Comparison of ENCODE assay signal across 1 cellular context in the genomic region with DNA sequence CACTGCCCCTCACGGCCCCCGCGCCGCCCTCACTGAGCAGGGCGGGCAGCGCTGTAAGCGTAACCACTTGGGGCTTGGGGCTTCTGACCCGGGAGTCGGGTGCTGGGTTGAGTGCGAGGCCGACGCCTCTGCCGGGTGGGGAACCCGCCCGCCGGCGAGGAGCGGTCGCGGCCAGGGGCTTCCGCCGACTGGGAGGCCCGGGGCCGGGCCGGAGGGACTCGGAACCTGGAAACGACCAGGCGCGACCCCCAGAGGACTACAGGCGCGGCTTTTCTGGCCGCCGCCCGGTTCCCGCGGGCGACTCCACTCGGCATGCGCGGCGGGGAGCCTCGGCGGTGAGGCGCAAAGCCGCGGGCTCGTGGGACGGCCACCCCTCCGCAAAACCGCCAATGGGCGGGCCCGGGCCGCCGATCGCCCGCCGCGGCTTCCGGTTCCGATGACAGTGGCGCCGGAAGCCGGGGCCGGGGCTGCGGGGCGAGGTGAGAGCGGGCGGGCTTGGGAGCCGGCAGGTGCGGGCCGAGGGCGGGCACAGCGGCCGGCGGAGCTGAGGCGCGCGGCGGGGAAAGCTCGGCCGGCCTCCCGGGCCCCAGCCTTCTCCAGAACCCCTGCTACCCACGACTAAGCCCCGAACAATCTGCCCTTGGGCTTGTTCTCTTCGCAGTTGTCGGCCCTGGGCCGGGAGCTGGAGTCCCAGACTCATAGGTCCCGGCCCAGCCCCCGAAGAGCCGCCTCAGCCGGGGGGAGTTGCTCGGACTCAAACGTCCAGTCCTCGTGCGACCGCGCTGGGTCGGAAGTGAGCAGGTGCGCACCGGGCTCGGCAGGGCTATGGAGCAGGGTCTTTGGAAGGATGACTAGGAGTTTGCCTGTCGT.
TF ChIP-seq lines count a peak whose summit lies in the region.

A gene with protein sequence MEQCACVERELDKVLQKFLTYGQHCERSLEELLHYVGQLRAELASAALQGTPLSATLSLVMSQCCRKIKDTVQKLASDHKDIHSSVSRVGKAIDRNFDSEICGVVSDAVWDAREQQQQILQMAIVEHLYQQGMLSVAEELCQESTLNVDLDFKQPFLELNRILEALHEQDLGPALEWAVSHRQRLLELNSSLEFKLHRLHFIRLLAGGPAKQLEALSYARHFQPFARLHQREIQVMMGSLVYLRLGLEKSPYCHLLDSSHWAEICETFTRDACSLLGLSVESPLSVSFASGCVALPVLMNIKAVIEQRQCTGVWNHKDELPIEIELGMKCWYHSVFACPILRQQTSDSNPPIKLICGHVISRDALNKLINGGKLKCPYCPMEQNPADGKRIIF (plus strand): TSS at position 439 of the 870 bp plus-strand sequence. CDS start 7,106 bp downstream, outside the sequence.

TF ChIP-seq in GM12878, 131 proteins besides CTCF, POLR2A, EP300 and RAD21 (continued from another document and continues in another):
- TF ChIP-seq, protein P1, sequence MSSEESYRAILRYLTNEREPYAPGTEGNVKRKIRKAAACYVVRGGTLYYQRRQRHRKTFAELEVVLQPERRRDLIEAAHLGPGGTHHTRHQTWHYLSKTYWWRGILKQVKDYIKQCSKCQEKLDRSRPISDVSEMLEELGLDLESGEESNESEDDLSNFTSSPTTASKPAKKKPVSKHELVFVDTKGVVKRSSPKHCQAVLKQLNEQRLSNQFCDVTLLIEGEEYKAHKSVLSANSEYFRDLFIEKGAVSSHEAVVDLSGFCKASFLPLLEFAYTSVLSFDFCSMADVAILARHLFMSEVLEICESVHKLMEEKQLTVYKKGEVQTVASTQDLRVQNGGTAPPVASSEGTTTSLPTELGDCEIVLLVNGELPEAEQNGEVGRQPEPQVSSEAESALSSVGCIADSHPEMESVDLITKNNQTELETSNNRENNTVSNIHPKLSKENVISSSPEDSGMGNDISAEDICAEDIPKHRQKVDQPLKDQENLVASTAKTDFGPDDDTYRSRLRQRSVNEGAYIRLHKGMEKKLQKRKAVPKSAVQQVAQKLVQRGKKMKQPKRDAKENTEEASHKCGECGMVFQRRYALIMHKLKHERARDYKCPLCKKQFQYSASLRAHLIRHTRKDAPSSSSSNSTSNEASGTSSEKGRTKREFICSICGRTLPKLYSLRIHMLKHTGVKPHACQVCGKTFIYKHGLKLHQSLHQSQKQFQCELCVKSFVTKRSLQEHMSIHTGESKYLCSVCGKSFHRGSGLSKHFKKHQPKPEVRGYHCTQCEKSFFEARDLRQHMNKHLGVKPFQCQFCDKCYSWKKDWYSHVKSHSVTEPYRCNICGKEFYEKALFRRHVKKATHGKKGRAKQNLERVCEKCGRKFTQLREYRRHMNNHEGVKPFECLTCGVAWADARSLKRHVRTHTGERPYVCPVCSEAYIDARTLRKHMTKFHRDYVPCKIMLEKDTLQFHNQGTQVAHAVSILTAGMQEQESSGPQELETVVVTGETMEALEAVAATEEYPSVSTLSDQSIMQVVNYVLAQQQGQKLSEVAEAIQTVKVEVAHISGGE (CRISPR knock-in tag; IDR thresholded peaks at IDR 0.05) = no peak
- TF ChIP-seq IRF4 (IDR thresholded peaks at IDR 0.05; ENCODE audit: low read depth, low read length) (no peak), FOXK2 (IDR thresholded peaks at IDR 0.05) (peak; percentile 93), CBFB (IDR thresholded peaks at IDR 0.05; ENCODE audit: low read depth) (no peak), YY1 (IDR thresholded peaks at IDR 0.05; ENCODE audit: low read depth, low read length) (0 out of 2 replicates have a peak, but pooled peaks have one; percentile 10), KAT2A (conservative IDR thresholded peaks at IDR 0.05; ENCODE audit: control insufficient read depth, low read depth, low read length) (no peak), NR2F1 (conservative IDR thresholded peaks at IDR 0.05) (peak; percentile 78), RUNX3 (IDR thresholded peaks at IDR 0.05; ENCODE audit: low read length) (peak; percentile 84), KDM1A (IDR thresholded peaks at IDR 0.05; ENCODE audit: borderline replicate concordance) (no peak), EGR1 (IDR thresholded peaks at IDR 0.05; ENCODE audit: borderline replicate concordance in 1 of 2, low read depth in 2 of 2, low read length in 2 of 2) (peak in 1 of 2 experiments; percentile 35; a peak in 1 of 3 replicates), RBBP5 (conservative IDR thresholded peaks at IDR 0.05) (no peak), MXI1 (IDR thresholded peaks at IDR 0.05; ENCODE audit: low read depth, low read length) (no peak; the same call in 1 of the 2 replicates), PML (IDR thresholded peaks at IDR 0.05; ENCODE audit: low read length) (peak; percentile 69; the same call in 1 of the 2 replicates), HDAC2 (IDR thresholded peaks at IDR 0.05) (no peak), ZNF217 (IDR thresholded peaks at IDR 0.05) (peak; percentile 81), HDAC6 (IDR thresholded peaks at IDR 0.05; ENCODE audit: unreplicated experiment) (no peak), ASH2L (IDR thresholded peaks at IDR 0.05; ENCODE audit: borderline replicate concordance, low read depth) (no peak), ESRRA (IDR thresholded peaks at IDR 0.05; ENCODE audit: low read length) (no peak), SMARCA5 (IDR thresholded peaks at IDR 0.05) (peak; percentile 65), TCF3 (IDR thresholded peaks at IDR 0.05; ENCODE audit: borderline replicate concordance, insufficient read depth, low read depth, low read length) (no peak), PAX5 (IDR thresholded peaks at IDR 0.05; ENCODE audit: borderline replicate concordance, low read depth, low read length) (no peak), NFIC (IDR thresholded peaks at IDR 0.05; ENCODE audit: low read depth, low read length) (no peak), SREBF2 (IDR thresholded peaks at IDR 0.05; ENCODE audit: low read length) (no peak)
- TF ChIP-seq, protein P2, sequence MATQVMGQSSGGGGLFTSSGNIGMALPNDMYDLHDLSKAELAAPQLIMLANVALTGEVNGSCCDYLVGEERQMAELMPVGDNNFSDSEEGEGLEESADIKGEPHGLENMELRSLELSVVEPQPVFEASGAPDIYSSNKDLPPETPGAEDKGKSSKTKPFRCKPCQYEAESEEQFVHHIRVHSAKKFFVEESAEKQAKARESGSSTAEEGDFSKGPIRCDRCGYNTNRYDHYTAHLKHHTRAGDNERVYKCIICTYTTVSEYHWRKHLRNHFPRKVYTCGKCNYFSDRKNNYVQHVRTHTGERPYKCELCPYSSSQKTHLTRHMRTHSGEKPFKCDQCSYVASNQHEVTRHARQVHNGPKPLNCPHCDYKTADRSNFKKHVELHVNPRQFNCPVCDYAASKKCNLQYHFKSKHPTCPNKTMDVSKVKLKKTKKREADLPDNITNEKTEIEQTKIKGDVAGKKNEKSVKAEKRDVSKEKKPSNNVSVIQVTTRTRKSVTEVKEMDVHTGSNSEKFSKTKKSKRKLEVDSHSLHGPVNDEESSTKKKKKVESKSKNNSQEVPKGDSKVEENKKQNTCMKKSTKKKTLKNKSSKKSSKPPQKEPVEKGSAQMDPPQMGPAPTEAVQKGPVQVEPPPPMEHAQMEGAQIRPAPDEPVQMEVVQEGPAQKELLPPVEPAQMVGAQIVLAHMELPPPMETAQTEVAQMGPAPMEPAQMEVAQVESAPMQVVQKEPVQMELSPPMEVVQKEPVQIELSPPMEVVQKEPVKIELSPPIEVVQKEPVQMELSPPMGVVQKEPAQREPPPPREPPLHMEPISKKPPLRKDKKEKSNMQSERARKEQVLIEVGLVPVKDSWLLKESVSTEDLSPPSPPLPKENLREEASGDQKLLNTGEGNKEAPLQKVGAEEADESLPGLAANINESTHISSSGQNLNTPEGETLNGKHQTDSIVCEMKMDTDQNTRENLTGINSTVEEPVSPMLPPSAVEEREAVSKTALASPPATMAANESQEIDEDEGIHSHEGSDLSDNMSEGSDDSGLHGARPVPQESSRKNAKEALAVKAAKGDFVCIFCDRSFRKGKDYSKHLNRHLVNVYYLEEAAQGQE (IDR thresholded peaks at IDR 0.05; ENCODE audit: low read depth, low read length) = no peak; the same call in 1 of the 2 replicates
- TF ChIP-seq, protein P3, sequence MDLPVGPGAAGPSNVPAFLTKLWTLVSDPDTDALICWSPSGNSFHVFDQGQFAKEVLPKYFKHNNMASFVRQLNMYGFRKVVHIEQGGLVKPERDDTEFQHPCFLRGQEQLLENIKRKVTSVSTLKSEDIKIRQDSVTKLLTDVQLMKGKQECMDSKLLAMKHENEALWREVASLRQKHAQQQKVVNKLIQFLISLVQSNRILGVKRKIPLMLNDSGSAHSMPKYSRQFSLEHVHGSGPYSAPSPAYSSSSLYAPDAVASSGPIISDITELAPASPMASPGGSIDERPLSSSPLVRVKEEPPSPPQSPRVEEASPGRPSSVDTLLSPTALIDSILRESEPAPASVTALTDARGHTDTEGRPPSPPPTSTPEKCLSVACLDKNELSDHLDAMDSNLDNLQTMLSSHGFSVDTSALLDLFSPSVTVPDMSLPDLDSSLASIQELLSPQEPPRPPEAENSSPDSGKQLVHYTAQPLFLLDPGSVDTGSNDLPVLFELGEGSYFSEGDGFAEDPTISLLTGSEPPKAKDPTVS (IDR thresholded peaks at IDR 0.05; ENCODE audit: low read depth, low read length) = no peak
- TF ChIP-seq, protein P4, sequence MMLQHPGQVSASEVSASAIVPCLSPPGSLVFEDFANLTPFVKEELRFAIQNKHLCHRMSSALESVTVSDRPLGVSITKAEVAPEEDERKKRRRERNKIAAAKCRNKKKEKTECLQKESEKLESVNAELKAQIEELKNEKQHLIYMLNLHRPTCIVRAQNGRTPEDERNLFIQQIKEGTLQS (IDR thresholded peaks at IDR 0.05; ENCODE audit: borderline replicate concordance, extremely low read depth, low read depth, low read length) = no peak
- TF ChIP-seq, protein P5, sequence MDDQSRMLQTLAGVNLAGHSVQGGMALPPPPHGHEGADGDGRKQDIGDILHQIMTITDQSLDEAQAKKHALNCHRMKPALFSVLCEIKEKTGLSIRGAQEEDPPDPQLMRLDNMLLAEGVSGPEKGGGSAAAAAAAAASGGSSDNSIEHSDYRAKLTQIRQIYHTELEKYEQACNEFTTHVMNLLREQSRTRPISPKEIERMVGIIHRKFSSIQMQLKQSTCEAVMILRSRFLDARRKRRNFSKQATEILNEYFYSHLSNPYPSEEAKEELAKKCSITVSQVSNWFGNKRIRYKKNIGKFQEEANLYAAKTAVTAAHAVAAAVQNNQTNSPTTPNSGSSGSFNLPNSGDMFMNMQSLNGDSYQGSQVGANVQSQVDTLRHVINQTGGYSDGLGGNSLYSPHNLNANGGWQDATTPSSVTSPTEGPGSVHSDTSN (IDR thresholded peaks at IDR 0.05; ENCODE audit: insufficient replicate concordance, low read depth, low read length) = no peak
- TF ChIP-seq, protein P6, sequence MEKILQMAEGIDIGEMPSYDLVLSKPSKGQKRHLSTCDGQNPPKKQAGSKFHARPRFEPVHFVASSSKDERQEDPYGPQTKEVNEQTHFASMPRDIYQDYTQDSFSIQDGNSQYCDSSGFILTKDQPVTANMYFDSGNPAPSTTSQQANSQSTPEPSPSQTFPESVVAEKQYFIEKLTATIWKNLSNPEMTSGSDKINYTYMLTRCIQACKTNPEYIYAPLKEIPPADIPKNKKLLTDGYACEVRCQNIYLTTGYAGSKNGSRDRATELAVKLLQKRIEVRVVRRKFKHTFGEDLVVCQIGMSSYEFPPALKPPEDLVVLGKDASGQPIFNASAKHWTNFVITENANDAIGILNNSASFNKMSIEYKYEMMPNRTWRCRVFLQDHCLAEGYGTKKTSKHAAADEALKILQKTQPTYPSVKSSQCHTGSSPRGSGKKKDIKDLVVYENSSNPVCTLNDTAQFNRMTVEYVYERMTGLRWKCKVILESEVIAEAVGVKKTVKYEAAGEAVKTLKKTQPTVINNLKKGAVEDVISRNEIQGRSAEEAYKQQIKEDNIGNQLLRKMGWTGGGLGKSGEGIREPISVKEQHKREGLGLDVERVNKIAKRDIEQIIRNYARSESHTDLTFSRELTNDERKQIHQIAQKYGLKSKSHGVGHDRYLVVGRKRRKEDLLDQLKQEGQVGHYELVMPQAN (conservative IDR thresholded peaks at IDR 0.05) = peak; percentile 78
- TF ChIP-seq, protein P7, sequence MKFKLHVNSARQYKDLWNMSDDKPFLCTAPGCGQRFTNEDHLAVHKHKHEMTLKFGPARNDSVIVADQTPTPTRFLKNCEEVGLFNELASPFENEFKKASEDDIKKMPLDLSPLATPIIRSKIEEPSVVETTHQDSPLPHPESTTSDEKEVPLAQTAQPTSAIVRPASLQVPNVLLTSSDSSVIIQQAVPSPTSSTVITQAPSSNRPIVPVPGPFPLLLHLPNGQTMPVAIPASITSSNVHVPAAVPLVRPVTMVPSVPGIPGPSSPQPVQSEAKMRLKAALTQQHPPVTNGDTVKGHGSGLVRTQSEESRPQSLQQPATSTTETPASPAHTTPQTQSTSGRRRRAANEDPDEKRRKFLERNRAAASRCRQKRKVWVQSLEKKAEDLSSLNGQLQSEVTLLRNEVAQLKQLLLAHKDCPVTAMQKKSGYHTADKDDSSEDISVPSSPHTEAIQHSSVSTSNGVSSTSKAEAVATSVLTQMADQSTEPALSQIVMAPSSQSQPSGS (IDR thresholded peaks at IDR 0.05; ENCODE audit: low read length) = no peak
- TF ChIP-seq, protein P8, sequence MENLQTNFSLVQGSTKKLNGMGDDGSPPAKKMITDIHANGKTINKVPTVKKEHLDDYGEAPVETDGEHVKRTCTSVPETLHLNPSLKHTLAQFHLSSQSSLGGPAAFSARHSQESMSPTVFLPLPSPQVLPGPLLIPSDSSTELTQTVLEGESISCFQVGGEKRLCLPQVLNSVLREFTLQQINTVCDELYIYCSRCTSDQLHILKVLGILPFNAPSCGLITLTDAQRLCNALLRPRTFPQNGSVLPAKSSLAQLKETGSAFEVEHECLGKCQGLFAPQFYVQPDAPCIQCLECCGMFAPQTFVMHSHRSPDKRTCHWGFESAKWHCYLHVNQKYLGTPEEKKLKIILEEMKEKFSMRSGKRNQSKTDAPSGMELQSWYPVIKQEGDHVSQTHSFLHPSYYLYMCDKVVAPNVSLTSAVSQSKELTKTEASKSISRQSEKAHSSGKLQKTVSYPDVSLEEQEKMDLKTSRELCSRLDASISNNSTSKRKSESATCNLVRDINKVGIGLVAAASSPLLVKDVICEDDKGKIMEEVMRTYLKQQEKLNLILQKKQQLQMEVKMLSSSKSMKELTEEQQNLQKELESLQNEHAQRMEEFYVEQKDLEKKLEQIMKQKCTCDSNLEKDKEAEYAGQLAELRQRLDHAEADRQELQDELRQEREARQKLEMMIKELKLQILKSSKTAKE (IDR thresholded peaks at IDR 0.05; ENCODE audit: low read depth, poor library complexity, severe bottlenecking) = no peak
- TF ChIP-seq, protein P9, sequence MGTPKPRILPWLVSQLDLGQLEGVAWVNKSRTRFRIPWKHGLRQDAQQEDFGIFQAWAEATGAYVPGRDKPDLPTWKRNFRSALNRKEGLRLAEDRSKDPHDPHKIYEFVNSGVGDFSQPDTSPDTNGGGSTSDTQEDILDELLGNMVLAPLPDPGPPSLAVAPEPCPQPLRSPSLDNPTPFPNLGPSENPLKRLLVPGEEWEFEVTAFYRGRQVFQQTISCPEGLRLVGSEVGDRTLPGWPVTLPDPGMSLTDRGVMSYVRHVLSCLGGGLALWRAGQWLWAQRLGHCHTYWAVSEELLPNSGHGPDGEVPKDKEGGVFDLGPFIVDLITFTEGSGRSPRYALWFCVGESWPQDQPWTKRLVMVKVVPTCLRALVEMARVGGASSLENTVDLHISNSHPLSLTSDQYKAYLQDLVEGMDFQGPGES (IDR thresholded peaks at IDR 0.05) = no peak
- TF ChIP-seq, protein P10, sequence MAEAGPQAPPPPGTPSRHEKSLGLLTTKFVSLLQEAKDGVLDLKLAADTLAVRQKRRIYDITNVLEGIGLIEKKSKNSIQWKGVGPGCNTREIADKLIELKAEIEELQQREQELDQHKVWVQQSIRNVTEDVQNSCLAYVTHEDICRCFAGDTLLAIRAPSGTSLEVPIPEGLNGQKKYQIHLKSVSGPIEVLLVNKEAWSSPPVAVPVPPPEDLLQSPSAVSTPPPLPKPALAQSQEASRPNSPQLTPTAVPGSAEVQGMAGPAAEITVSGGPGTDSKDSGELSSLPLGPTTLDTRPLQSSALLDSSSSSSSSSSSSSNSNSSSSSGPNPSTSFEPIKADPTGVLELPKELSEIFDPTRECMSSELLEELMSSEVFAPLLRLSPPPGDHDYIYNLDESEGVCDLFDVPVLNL (IDR thresholded peaks at IDR 0.05; ENCODE audit: low read depth, low read length) = no peak
